In the genomic region with DNA sequence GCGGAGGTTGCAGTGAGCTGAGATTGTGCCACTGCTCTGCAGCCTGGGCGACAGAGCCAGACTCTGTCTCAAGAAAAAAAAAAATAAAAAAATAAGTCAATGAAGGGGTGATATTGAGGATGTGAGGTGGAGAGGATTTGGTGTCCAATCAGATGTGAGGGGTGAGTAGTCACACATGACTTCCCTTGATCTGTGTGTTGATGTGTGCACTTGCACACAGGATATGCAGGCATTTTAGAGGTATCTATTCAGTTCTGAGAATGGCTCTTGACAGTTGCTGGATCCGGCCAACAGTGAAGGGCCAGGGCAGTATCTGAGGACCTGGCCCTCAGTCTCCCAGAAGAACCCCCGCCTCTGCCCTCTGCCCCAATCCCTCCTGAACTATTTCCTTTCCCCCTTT, we compare ENCODE assay signal across 11 cellular contexts. TPM values are rescaled to one million over a fixed set of nuclear protein-coding genes. Genes with fewer than 3 reads are reported as not detected.
DNase-seq lines count a peak whose midpoint lies in the region; ATAC-seq and TF ChIP-seq lines count a peak whose summit lies in the region.
"Had no signal": no experiment of that assay in that cellular context is flagged by ENCODE, and none has a peak within 500 bp of the region (broad histone marks: within the 10 kb centered on the region; RNA-seq: fewer than 3 reads in every experiment).

No MANE protein-coding gene starts in this region.

- H3K27me3 Mint-ChIP-seq in stimulated activated naive CD8-positive, alpha-beta T cell treated with anti-CD3 and anti-CD28 coated beads, Interleukin-15, Interleukin-2, amounts not matched to agents 100 ng/mL and 50 ng/mL, for 24 hours, result peaks cover 5% of the 10 kb centered on the region
- H3K27me3 Mint-ChIP-seq in activated naive CD8-positive, alpha-beta T cell treated with anti-CD3 and anti-CD28 coated beads for 36 hours, result no peaks in the 10 kb centered on the region
- H3K27me3 Mint-ChIP-seq in natural killer cell (ENCODE audit: low read depth in 2 of 2), result peaks cover 0 to 6% of the 10 kb centered on the region in 2 donors

- ATAC-seq in stimulated activated naive CD8-positive, alpha-beta T cell treated with anti-CD3 and anti-CD28 coated beads, Interleukin-15, Interleukin-2, amounts not matched to agents 100 U/mL and 50 U/mL, for 24 hours, result no peak
- ATAC-seq in natural killer cell (no peak), HG03025 (IDR thresholded peaks at IDR 0.05; ENCODE audit: low FRiP score, unreplicated experiment) (no peak), HG03354 (IDR thresholded peaks at IDR 0.05; ENCODE audit: poor library complexity, severe bottlenecking, unreplicated experiment) (no peak), HG02852 (IDR thresholded peaks at IDR 0.05; ENCODE audit: unreplicated experiment) (no peak)

- peaks cover 25% of the 10 kb centered on the region for H3K4me1 Mint-ChIP-seq in stimulated activated naive CD8-positive, alpha-beta T cell treated with anti-CD3 and anti-CD28 coated beads, Interleukin-15, Interleukin-2, amounts not matched to agents 100 ng/mL and 50 ng/mL, for 24 hours (ENCODE audit: low read depth)
- H3K4me1 Mint-ChIP-seq in activated naive CD8-positive, alpha-beta T cell treated with anti-CD3 and anti-CD28 coated beads for 36 hours, result peaks cover 18% of the 10 kb centered on the region
- H3K4me1 Mint-ChIP-seq in natural killer cell, result peaks cover 11 to 19% of the 10 kb centered on the region in 2 donors

- intact Hi-C loops in natural killer cell (cut with micrococcal nuclease), result loop anchor here (10.0 kb wide), 1 partner anchor 279 kb away; no protein-coding TSS in a partner anchor

- H3K4me3 Mint-ChIP-seq in stimulated activated naive CD8-positive, alpha-beta T cell treated with anti-CD3 and anti-CD28 coated beads, Interleukin-15, Interleukin-2, amounts not matched to agents 100 ng/mL and 50 ng/mL, for 24 hours, result peak overlapping the region; percentile 59
- peak overlapping the region; percentile 63 for H3K4me3 Mint-ChIP-seq in activated naive CD8-positive, alpha-beta T cell treated with anti-CD3 and anti-CD28 coated beads for 36 hours
- H3K4me3 Mint-ChIP-seq in natural killer cell, result peak overlapping the region; percentile 85

- TF ChIP-seq CTCF in natural killer cell (IDR thresholded peaks at IDR 0.05), result no peak

- DNase-seq in stimulated activated naive CD8-positive, alpha-beta T cell treated with anti-CD3 and anti-CD28 coated beads, Interleukin-15, Interleukin-2, amounts not matched to agents 100 U/mL and 50 U/mL, for 24 hours, result no peak
- no peak for DNase-seq in activated naive CD8-positive, alpha-beta T cell treated with anti-CD3 and anti-CD28 coated beads for 36 hours
- DNase-seq in natural killer cell, result no peak
- no peak for DNase-seq in COR-L47 (lab: John Stamatoyannopoulos, UW)
- DNase-seq: NCI-H2171 treated with DMSO at 0.1 percent for 48 hours had no signal

- H3K36me3 Mint-ChIP-seq in stimulated activated naive CD8-positive, alpha-beta T cell treated with anti-CD3 and anti-CD28 coated beads, Interleukin-15, Interleukin-2, amounts not matched to agents 100 ng/mL and 50 ng/mL, for 24 hours (ENCODE audit: low read depth), result no peaks in the 10 kb centered on the region
- H3K36me3 Mint-ChIP-seq in activated naive CD8-positive, alpha-beta T cell treated with anti-CD3 and anti-CD28 coated beads for 36 hours, result no peaks in the 10 kb centered on the region
- H3K36me3 Mint-ChIP-seq in natural killer cell, result no peaks in the 10 kb centered on the region

- no peaks in the 10 kb centered on the region for H3K9me3 Mint-ChIP-seq in stimulated activated naive CD8-positive, alpha-beta T cell treated with anti-CD3 and anti-CD28 coated beads, Interleukin-15, Interleukin-2, amounts not matched to agents 100 ng/mL and 50 ng/mL, for 24 hours
- no peaks in the 10 kb centered on the region for H3K9me3 Mint-ChIP-seq in activated naive CD8-positive, alpha-beta T cell treated with anti-CD3 and anti-CD28 coated beads for 36 hours
- no peaks in the 10 kb centered on the region for H3K9me3 Mint-ChIP-seq in natural killer cell

- H3K27ac Mint-ChIP-seq in stimulated activated naive CD8-positive, alpha-beta T cell treated with anti-CD3 and anti-CD28 coated beads, Interleukin-15, Interleukin-2, amounts not matched to agents 100 ng/mL and 50 ng/mL, for 24 hours, result no peak overlapping the region
- no peak overlapping the region for H3K27ac Mint-ChIP-seq in activated naive CD8-positive, alpha-beta T cell treated with anti-CD3 and anti-CD28 coated beads for 36 hours
- H3K27ac Mint-ChIP-seq in natural killer cell, result peak overlapping the region; percentile 25 to 84

RNA-seq across cellular contexts. Expression of gene SP7, which starts 7.8 kb away (rescaled TPM):
- not detected for total RNA-seq in activated naive CD8-positive, alpha-beta T cell treated with anti-CD3 and anti-CD28 coated beads for 36 hours
- total RNA-seq in natural killer cell, result under 1 TPM in 1 of 3 donors, not detected in 2; 0.07 TPM
- total RNA-seq: Peyer's patch, upper lobe of left lung had no signal

RNA-seq across cellular contexts. Expression of gene AAAS, which starts 22.6 kb away (rescaled TPM):
- total RNA-seq in activated naive CD8-positive, alpha-beta T cell treated with anti-CD3 and anti-CD28 coated beads for 36 hours, result 10 to 100 TPM; 79.9 to 86.4 TPM
- 10 to 100 TPM; 34.3 to 50.4 (median 45.0) TPM for total RNA-seq in natural killer cell

RNA-seq across cellular contexts. Expression of gene SP1, which starts 36.0 kb away (rescaled TPM):
- total RNA-seq in activated naive CD8-positive, alpha-beta T cell treated with anti-CD3 and anti-CD28 coated beads for 36 hours, result 10 to 100 TPM; 65.8 to 68.1 TPM
- 10 to 100 TPM; 84.6 to 96.3 (median 88.5) TPM for total RNA-seq in natural killer cell

RNA-seq across cellular contexts. Expression of gene MYG1, which starts 44.5 kb away (rescaled TPM):
- total RNA-seq in activated naive CD8-positive, alpha-beta T cell treated with anti-CD3 and anti-CD28 coated beads for 36 hours, result 10 to 100 TPM; 73.4 to 79.7 TPM
- total RNA-seq in natural killer cell, result 10 to 100 TPM; 22.8 to 30.6 (median 28.1) TPM

RNA-seq across cellular contexts. Expression of gene PFDN5, which starts 48.6 kb away (rescaled TPM):
- 100 to 1,000 TPM; 309 to 321 TPM for total RNA-seq in activated naive CD8-positive, alpha-beta T cell treated with anti-CD3 and anti-CD28 coated beads for 36 hours
- 100 to 1,000 TPM; 365 to 450 (median 439) TPM for total RNA-seq in natural killer cell

Comparison
In these comparisons a context has a peak if more than half of its experiments do, and no peak if none do; other contexts are left out.
1. H3K27ac Mint-ChIP-seq: peak in natural killer cell (2 of 2); none in stimulated activated naive CD8-positive, alpha-beta T cell treated with anti-CD3 and anti-CD28 coated beads, Interleukin-15, Interleukin-2, amounts not matched to agents 100 ng/mL and 50 ng/mL, for 24 hours (single experiment) and activated naive CD8-positive, alpha-beta T cell treated with anti-CD3 and anti-CD28 coated beads for 36 hours (single experiment).
2. Peak in every context shown above with its lines, with median percentiles within 50 percentile points of each other: H3K4me3 Mint-ChIP-seq.